1 cellular context compared by ENCODE assay signal in genomic region chr6:79180082-79180481, GRCh38.
TF ChIP-seq lines count a peak whose summit lies in the region.

No MANE protein-coding gene starts in this region.

TF ChIP-seq in GM23338, 12 proteins besides CTCF, POLR2A, EP300 and RAD21 (continued from another document):
- TF ChIP-seq CREB1 (CRISPR knock-in tag; IDR thresholded peaks at IDR 0.05; ENCODE audit: low read depth) (no peak), NANOG (IDR thresholded peaks at IDR 0.05; ENCODE audit: borderline replicate concordance) (no peak), EZH2 (IDR thresholded peaks at IDR 0.05; ENCODE audit: low read depth, unreplicated experiment) (no peak), REST (IDR thresholded peaks at IDR 0.05; ENCODE audit: unreplicated experiment) (no peak), STAT1 (IDR thresholded peaks at IDR 0.05; ENCODE audit: unreplicated experiment) (no peak), POLR2AphosphoS5 (IDR thresholded peaks at IDR 0.05; ENCODE audit: low read depth) (no peak)
